Comparison of ENCODE assay signal across 16 cellular contexts in the genomic region with DNA sequence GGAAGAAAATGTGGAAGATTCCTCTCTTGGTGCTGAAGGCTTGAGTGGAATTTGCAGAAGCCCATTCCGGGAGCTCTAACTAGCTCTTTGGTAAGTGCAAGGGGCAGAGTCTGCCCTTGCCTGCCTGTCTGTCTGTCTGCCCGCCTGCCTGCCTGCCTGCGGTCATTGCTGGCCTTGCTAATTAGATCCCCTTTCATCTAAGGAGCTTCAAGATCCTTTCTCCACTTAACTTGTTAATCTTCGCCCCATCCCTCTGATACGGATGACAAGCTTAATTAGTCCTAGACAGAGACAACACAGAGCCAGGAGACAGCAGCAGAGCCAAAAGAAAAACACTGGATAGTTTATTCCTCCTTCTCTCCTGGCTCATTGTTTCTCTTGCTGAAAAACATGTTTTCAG.
DNase-seq lines count a peak whose midpoint lies in the region; ATAC-seq lines count a peak whose summit lies in the region.
"Had no signal": no experiment of that assay in that cellular context is flagged by ENCODE, and none has a peak within 500 bp of the region (broad histone marks: within the 10 kb centered on the region; RNA-seq: fewer than 3 reads in every experiment).

No MANE protein-coding gene starts in this region.

- H2BK120ac ChIP-seq in neuronal stem cell (ENCODE audit: low read depth, low read length) = no peak overlapping the region

- H3K9me3 ChIP-seq in SJCRH30 (replicated peaks) (no peaks in the 10 kb centered on the region), neuronal stem cell (replicated peaks in 1 of 2; ENCODE audit: control insufficient read depth in 2 of 2, insufficient read depth in 1 of 2, low read depth in 1 of 2, low read length in 2 of 2) (no peaks in the 10 kb centered on the region)
- H3K9me3 ChIP-seq: Caco-2 had no signal

- no peak for ATAC-seq in GM19395 (IDR thresholded peaks at IDR 0.05; ENCODE audit: unreplicated experiment)
- ATAC-seq: HCT116 had no signal

- no peak overlapping the region for H3K9ac ChIP-seq in neuronal stem cell (ENCODE audit: low read depth, low read length, poor library complexity)
- H3K9ac ChIP-seq: KMS-11 had no signal

- H3K4me3 ChIP-seq in SJCRH30 (peak overlapping the region; percentile 19), neuronal stem cell (ENCODE audit: low read length in 2 of 2) (no peak overlapping the region)

- H3K18ac ChIP-seq in neuronal stem cell (ENCODE audit: low read length) = no peak overlapping the region

- no peak overlapping the region for H4K8ac ChIP-seq in neuronal stem cell (ENCODE audit: low read depth, low read length)

- no peaks in the 10 kb centered on the region; the same call in 1 of the 2 replicates for H3K27me3 ChIP-seq in SJCRH30
- peaks cover 0 to 9% (median 8%) of the 10 kb centered on the region in 3 experiments for H3K27me3 ChIP-seq in neuronal stem cell (ENCODE audit: control insufficient read depth in 3 of 3, insufficient read depth in 3 of 3, low read depth in 1 of 3, low read length in 3 of 3)

- WGBS in neuronal stem cell (ENCODE audit: extremely low coverage in 2 of 2, insufficient read length in 2 of 2, insufficient replicate concordance in 1 of 2), 2 donors = no CpG with 5 or more reads among the region's 5 CpGs

- no peak overlapping the region for H2BK5ac ChIP-seq in neuronal stem cell (ENCODE audit: low read length)

- no peak overlapping the region for H3K4ac ChIP-seq in neuronal stem cell (ENCODE audit: low read length)

- DNase-seq in NCI-H524 (lab: John Stamatoyannopoulos, UW) = peak; percentile 8 to 34
- no peak for DNase-seq in SJCRH30
- peak; percentile 83 for DNase-seq in islet precursor cell
- peak; percentile 14 for DNase-seq in neuronal stem cell (ENCODE audit: low spot score)
- DNase-seq in DMS 273 (lab: John Stamatoyannopoulos, UW; ENCODE audit: unreplicated experiment) = no peak
- no peak for DNase-seq in NCI-H345 (lab: John Stamatoyannopoulos, UW)
- DNase-seq in SHP77 (lab: John Stamatoyannopoulos, UW) = no peak
- DNase-seq: Caco-2; CD4-positive, CD25-positive, alpha-beta regulatory T cell; DMS53; NCI-H1048; NCI-H1694; NCI-H2107 had no signal

- H3K23ac ChIP-seq in neuronal stem cell (ENCODE audit: low read depth, low read length, poor library complexity) = no peak overlapping the region

- H2AFZ ChIP-seq in neuronal stem cell (ENCODE audit: low read length) = no peak overlapping the region

- no peak overlapping the region for H2BK12ac ChIP-seq in neuronal stem cell (ENCODE audit: low read length)

- H4K91ac ChIP-seq in neuronal stem cell (ENCODE audit: low read depth, low read length, poor library complexity) = no peak overlapping the region

- H3K4me2 ChIP-seq in neuronal stem cell (ENCODE audit: insufficient read depth, low read length, poor library complexity, severe bottlenecking) = no peak overlapping the region
- H3K4me2 ChIP-seq: KMS-11 had no signal

- H3K14ac ChIP-seq in neuronal stem cell (ENCODE audit: low read length) = no peak overlapping the region

- H3K27ac ChIP-seq in SJCRH30 (no peak overlapping the region), neuronal stem cell (replicated peaks; ENCODE audit: low read length) (no peak overlapping the region)
- H3K27ac ChIP-seq: KMS-11 had no signal

- H3K79me1 ChIP-seq in neuronal stem cell (ENCODE audit: low read depth, low read length) = no peaks in the 10 kb centered on the region

- no peak overlapping the region for H2AK5ac ChIP-seq in neuronal stem cell (ENCODE audit: low read depth, low read length)

- H3K36me3 ChIP-seq in SJCRH30 (no peaks in the 10 kb centered on the region), neuronal stem cell (replicated peaks in 1 of 2; ENCODE audit: control insufficient read depth in 2 of 2, insufficient read depth in 2 of 2, low read length in 2 of 2) (no peaks in the 10 kb centered on the region)

- H2BK15ac ChIP-seq in neuronal stem cell (ENCODE audit: low read length) = no peak overlapping the region

- peaks cover 14% of the 10 kb centered on the region; the same call in 1 of the 2 replicates for H3K4me1 ChIP-seq in SJCRH30
- H3K4me1 ChIP-seq in neuronal stem cell (ENCODE audit: control insufficient read depth in 2 of 2, insufficient read depth in 1 of 2, low read depth in 1 of 2, low read length in 2 of 2) = peaks cover 2 to 7% of the 10 kb centered on the region in 2 donors
- H3K4me1 ChIP-seq: Caco-2 had no signal

Comparison
In these comparisons a context has a peak if more than half of its experiments do, and no peak if none do; other contexts are left out.
1. DNase-seq: peak in NCI-H524 (2 of 2), islet precursor cell (single experiment) and neuronal stem cell (single experiment); none in SJCRH30 (0 of 2), DMS 273 (single experiment), NCI-H345 (single experiment) and SHP77 (0 of 2).